Comparison of ENCODE assay signal across 8 cellular contexts in genomic region chr3:169146112-169146665, GRCh38.
DNase-seq lines count a peak whose midpoint lies in the region; ATAC-seq and TF ChIP-seq lines count a peak whose summit lies in the region.

No MANE protein-coding gene starts in this region.

- H4K8ac ChIP-seq in mesenchymal stem cell (ENCODE audit: low read length), result no peak overlapping the region

- TF ChIP-seq CTCF in RWPE2 (IDR thresholded peaks at IDR 0.05; ENCODE audit: poor library complexity, severe bottlenecking), result no peak
- TF ChIP-seq CTCF in upper lobe of right lung (IDR thresholded peaks at IDR 0.05), result no peak

- H3K36me3 ChIP-seq in RWPE2 (ENCODE audit: low read depth), result peaks cover 9% of the 10 kb centered on the region; the same call in 1 of the 2 replicates
- H3K36me3 ChIP-seq in ectodermal cell (ENCODE audit: control insufficient read depth, insufficient read depth, low read length), result no peaks in the 10 kb centered on the region
- no peaks in the 10 kb centered on the region for H3K36me3 ChIP-seq in mesenchymal stem cell (ENCODE audit: control insufficient read depth in 1 of 2, insufficient read depth in 2 of 2, low read depth in 1 of 2, low read length in 2 of 2)
- H3K36me3 ChIP-seq in upper lobe of right lung, result no peaks in the 10 kb centered on the region

- no peaks in the 10 kb centered on the region for H3K9me3 ChIP-seq in RWPE2 (ENCODE audit: severe bottlenecking)
- H3K9me3 ChIP-seq in ectodermal cell (ENCODE audit: control insufficient read depth, low read length), result no peaks in the 10 kb centered on the region
- H3K9me3 ChIP-seq in mesenchymal stem cell (ENCODE audit: control insufficient read depth, low read length), result no peaks in the 10 kb centered on the region
- H3K9me3 ChIP-seq in upper lobe of right lung, result no peaks in the 10 kb centered on the region

- peak overlapping the region in 1 of 2 experiments; percentile 72 for H3K23ac ChIP-seq in mesenchymal stem cell (ENCODE audit: low read length in 2 of 2)

- 0 to 1% methylated on average over 40 of the region's 40 CpGs for WGBS in ectodermal cell, 2 experiments
- under 1% methylated on average over 40 of the region's 40 CpGs for WGBS in mesenchymal stem cell

- no peak overlapping the region for H2BK15ac ChIP-seq in mesenchymal stem cell (ENCODE audit: low read depth, poor library complexity, severe bottlenecking)

- H3K9ac ChIP-seq in mesenchymal stem cell (ENCODE audit: low read length), result peak overlapping the region; percentile 85

- no peak overlapping the region for H3K4ac ChIP-seq in mesenchymal stem cell (ENCODE audit: low read depth in 1 of 2, low read length in 2 of 2)

- H3K4me1 ChIP-seq in RWPE2 (ENCODE audit: insufficient read depth, poor library complexity, severe bottlenecking), result peaks cover 17% of the 10 kb centered on the region
- H3K4me1 ChIP-seq in ectodermal cell (ENCODE audit: control insufficient read depth, insufficient read depth, low read length), result peaks cover 8% of the 10 kb centered on the region
- peaks cover 4% of the 10 kb centered on the region for H3K4me1 ChIP-seq in mesenchymal stem cell (ENCODE audit: control insufficient read depth, insufficient read depth, low read depth, low read length)
- H3K4me1 ChIP-seq in upper lobe of right lung, result peaks cover 8% of the 10 kb centered on the region

- intact Hi-C loops in activated naive CD4-positive, alpha-beta T cell treated with anti-CD3 and anti-CD28 coated beads for 36 hours (cut with micrococcal nuclease), result no loop called here
- intact Hi-C loops in upper lobe of right lung (cut with DNase I), result loop anchor here (5.0 kb wide), 1 partner anchor 521 kb away; no protein-coding TSS in a partner anchor

- H2AK5ac ChIP-seq in mesenchymal stem cell (ENCODE audit: low read length, severe bottlenecking), result no peak overlapping the region

- H3K36me3 Mint-ChIP-seq in activated naive CD4-positive, alpha-beta T cell treated with anti-CD3 and anti-CD28 coated beads for 36 hours (ENCODE audit: low read depth), result no peaks in the 10 kb centered on the region

- DNase-seq in activated naive CD4-positive, alpha-beta T cell treated with anti-CD3 and anti-CD28 coated beads for 36 hours, result peak; percentile 15
- DNase-seq in activated naive CD4-positive, alpha-beta T cell treated with Interleukin-2 at 50 U/mL for 16 hours, result no peak
- DNase-seq in RWPE2 (ENCODE audit: low spot score) (peak; percentile 61), mesenchymal stem cell (peak; percentile 37), upper lobe of right lung (peak; percentile 81), NCI-H1694 treated with DMSO at 0.1 percent for 48 hours (lab: John Stamatoyannopoulos, UW) (no peak)

- peaks cover 20% of the 10 kb centered on the region for H3K4me1 Mint-ChIP-seq in activated naive CD4-positive, alpha-beta T cell treated with anti-CD3 and anti-CD28 coated beads for 36 hours (ENCODE audit: low read depth)

- no peak overlapping the region for H3K27ac Mint-ChIP-seq in activated naive CD4-positive, alpha-beta T cell treated with anti-CD3 and anti-CD28 coated beads for 36 hours

- H3K4me2 ChIP-seq in mesenchymal stem cell (ENCODE audit: low read length, poor library complexity, severe bottlenecking), result peak overlapping the region; percentile 66

- H3K27me3 ChIP-seq in RWPE2 (ENCODE audit: insufficient read depth, poor library complexity, severe bottlenecking) (no peaks in the 10 kb centered on the region), ectodermal cell (ENCODE audit: control insufficient read depth, insufficient read depth, low read length, poor library complexity, severe bottlenecking) (peaks cover 70% of the 10 kb centered on the region), mesenchymal stem cell (ENCODE audit: control insufficient read depth in 1 of 2, insufficient read depth in 1 of 2, low read length in 2 of 2) (peaks cover 0 to 53% of the 10 kb centered on the region in 2 experiments), upper lobe of right lung (peaks cover 34% of the 10 kb centered on the region)

- H3K4me3 ChIP-seq in RWPE2 (ENCODE audit: severe bottlenecking) (peak overlapping the region; percentile 75), ectodermal cell (ENCODE audit: insufficient read depth, low read depth, low read length) (peak overlapping the region; percentile 39), mesenchymal stem cell (ENCODE audit: insufficient read depth in 1 of 2, low read depth in 1 of 2, low read length in 2 of 2) (peak overlapping the region; percentile 60 to 91), upper lobe of right lung (peak overlapping the region; percentile 67)

- peak overlapping the region; percentile 69 for H2AFZ ChIP-seq in mesenchymal stem cell (ENCODE audit: low read depth, low read length)

- H2BK5ac ChIP-seq in mesenchymal stem cell (ENCODE audit: low read depth, low read length, poor library complexity, severe bottlenecking), result peak overlapping the region; percentile 4

- no peak overlapping the region for H2BK12ac ChIP-seq in mesenchymal stem cell (ENCODE audit: low read length in 2 of 2)

- peak overlapping the region; percentile 39 for H3K27ac ChIP-seq in RWPE2 (ENCODE audit: poor library complexity, severe bottlenecking)
- no peak overlapping the region for H3K27ac ChIP-seq in ectodermal cell (ENCODE audit: insufficient read depth, low read depth, low read length, poor library complexity, severe bottlenecking)
- peak overlapping the region; percentile 44 for H3K27ac ChIP-seq in mesenchymal stem cell (ENCODE audit: low read length, poor library complexity, severe bottlenecking)
- peak overlapping the region; percentile 91 for H3K27ac ChIP-seq in upper lobe of right lung

- no peak overlapping the region for H2BK120ac ChIP-seq in mesenchymal stem cell (ENCODE audit: low read depth, low read length)

- peak overlapping the region; percentile 9 for H3K4me3 Mint-ChIP-seq in activated naive CD4-positive, alpha-beta T cell treated with anti-CD3 and anti-CD28 coated beads for 36 hours

- H3K27me3 Mint-ChIP-seq in activated naive CD4-positive, alpha-beta T cell treated with anti-CD3 and anti-CD28 coated beads for 36 hours (ENCODE audit: low read depth), result peaks cover 60% of the 10 kb centered on the region

- H3K79me1 ChIP-seq in mesenchymal stem cell (replicated peaks; ENCODE audit: low read length, poor library complexity, severe bottlenecking), result peaks cover 2% of the 10 kb centered on the region

- ATAC-seq in RWPE2 (ENCODE audit: low read depth) (peak; percentile 58), upper lobe of right lung (peak; percentile 66), HG03469 (IDR thresholded peaks at IDR 0.05; ENCODE audit: unreplicated experiment) (no peak)

- no peak overlapping the region for H3K14ac ChIP-seq in mesenchymal stem cell (ENCODE audit: low read length in 2 of 2)

- H3K9me3 Mint-ChIP-seq in activated naive CD4-positive, alpha-beta T cell treated with anti-CD3 and anti-CD28 coated beads for 36 hours, result no peaks in the 10 kb centered on the region

- no peak overlapping the region for H4K91ac ChIP-seq in mesenchymal stem cell (ENCODE audit: low read length)

- CTCF ChIA-PET in activated naive CD4-positive, alpha-beta T cell treated with anti-CD3 and anti-CD28 coated beads for 36 hours (lab: Charles Lee), result interaction anchor here (1.1 to 1.9 kb wide), 2 partner anchors 19 to 522 kb away, joined by 3 to 6 read pairs; no protein-coding TSS in a partner anchor

- H3K18ac ChIP-seq in mesenchymal stem cell (ENCODE audit: low read depth in 1 of 2, low read length in 2 of 2), result peak overlapping the region in 1 of 2 experiments; percentile 48

Comparison
In these comparisons a context has a peak if more than half of its experiments do, and no peak if none do; other contexts are left out.
1. DNase-seq: peak in activated naive CD4-positive, alpha-beta T cell treated with anti-CD3 and anti-CD28 coated beads for 36 hours (single experiment), RWPE2 (single experiment), mesenchymal stem cell (single experiment) and upper lobe of right lung (single experiment); none in activated naive CD4-positive, alpha-beta T cell treated with Interleukin-2 at 50 U/mL for 16 hours (single experiment) and NCI-H1694 treated with DMSO at 0.1 percent for 48 hours (single experiment).
2. Peak in every context shown above with its lines, with median percentiles within 50 percentile points of each other: H3K4me3 ChIP-seq.